1 cellular context compared by ENCODE assay signal in the genomic region with DNA sequence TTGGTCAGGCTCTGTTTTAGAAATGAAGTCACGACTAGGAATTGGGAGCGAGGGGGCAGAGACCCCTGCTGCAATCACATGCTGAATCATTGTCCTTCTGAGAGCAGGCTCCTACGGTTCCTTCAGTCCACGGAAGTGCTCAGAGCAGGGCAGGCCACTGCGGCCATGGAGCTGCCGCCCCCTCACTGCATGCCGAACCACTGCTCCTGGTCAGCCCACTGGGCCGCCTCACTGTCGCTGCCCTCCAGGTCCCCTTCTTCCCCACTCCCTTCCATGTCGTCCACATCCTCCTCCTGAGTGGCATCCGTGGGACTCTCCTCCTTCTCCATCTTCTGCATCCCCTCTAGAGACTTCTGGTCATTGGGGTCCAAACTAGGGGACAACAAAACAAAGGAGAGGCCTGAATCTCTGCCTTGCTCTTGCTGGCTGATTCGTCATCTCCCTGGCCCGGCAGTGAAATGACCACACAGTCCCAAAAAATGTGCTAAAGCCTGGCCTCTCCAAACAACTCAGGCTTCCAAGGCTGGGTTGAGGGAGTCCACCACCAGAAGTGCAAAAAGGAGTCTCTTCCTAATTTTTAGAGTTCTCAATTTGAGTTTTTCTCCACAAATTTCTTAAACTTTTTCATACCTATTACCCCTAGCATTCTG.
TF ChIP-seq lines count a peak whose summit lies in the region.

No MANE protein-coding gene starts in this region.

TF ChIP-seq in IMR-90, 13 proteins besides CTCF, POLR2A, EP300 and RAD21:
- TF ChIP-seq, protein P1, sequence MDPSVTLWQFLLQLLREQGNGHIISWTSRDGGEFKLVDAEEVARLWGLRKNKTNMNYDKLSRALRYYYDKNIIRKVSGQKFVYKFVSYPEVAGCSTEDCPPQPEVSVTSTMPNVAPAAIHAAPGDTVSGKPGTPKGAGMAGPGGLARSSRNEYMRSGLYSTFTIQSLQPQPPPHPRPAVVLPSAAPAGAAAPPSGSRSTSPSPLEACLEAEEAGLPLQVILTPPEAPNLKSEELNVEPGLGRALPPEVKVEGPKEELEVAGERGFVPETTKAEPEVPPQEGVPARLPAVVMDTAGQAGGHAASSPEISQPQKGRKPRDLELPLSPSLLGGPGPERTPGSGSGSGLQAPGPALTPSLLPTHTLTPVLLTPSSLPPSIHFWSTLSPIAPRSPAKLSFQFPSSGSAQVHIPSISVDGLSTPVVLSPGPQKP (IDR thresholded peaks at IDR 0.05; ENCODE audit: borderline replicate concordance, low read depth, low read length) = no peak
- TF ChIP-seq BHLHE40 (IDR thresholded peaks at IDR 0.05; ENCODE audit: low read depth, low read length) (no peak), FOS (IDR thresholded peaks at IDR 0.05; ENCODE audit: low read depth, low read length) (no peak), SMC3 (IDR thresholded peaks at IDR 0.05; ENCODE audit: low read depth, low read length) (no peak), RCOR1 (IDR thresholded peaks at IDR 0.05; ENCODE audit: insufficient replicate concordance, low read length) (no peak), CHD1 (IDR thresholded peaks at IDR 0.05; ENCODE audit: low read depth, low read length) (no peak), MAFK (IDR thresholded peaks at IDR 0.05; ENCODE audit: low read depth, low read length) (no peak), CEBPB (IDR thresholded peaks at IDR 0.05; ENCODE audit: low read depth, low read length) (no peak), MAZ (IDR thresholded peaks at IDR 0.05; ENCODE audit: borderline replicate concordance, low read depth, low read length) (no peak), RFX5 (IDR thresholded peaks at IDR 0.05; ENCODE audit: low read depth, low read length) (no peak), NFE2L2 (IDR thresholded peaks at IDR 0.05; ENCODE audit: low read depth, low read length) (no peak), MXI1 (IDR thresholded peaks at IDR 0.05; ENCODE audit: borderline replicate concordance, low read depth, low read length) (no peak)
- TF ChIP-seq, protein P2, sequence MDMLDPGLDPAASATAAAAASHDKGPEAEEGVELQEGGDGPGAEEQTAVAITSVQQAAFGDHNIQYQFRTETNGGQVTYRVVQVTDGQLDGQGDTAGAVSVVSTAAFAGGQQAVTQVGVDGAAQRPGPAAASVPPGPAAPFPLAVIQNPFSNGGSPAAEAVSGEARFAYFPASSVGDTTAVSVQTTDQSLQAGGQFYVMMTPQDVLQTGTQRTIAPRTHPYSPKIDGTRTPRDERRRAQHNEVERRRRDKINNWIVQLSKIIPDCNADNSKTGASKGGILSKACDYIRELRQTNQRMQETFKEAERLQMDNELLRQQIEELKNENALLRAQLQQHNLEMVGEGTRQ (IDR thresholded peaks at IDR 0.05; ENCODE audit: low read depth, low read length) = no peak
TF ChIP-seq in IMR-90: peak in this region for 0.
